Comparison of ENCODE assay signal across 12 cellular contexts in the genomic region with DNA sequence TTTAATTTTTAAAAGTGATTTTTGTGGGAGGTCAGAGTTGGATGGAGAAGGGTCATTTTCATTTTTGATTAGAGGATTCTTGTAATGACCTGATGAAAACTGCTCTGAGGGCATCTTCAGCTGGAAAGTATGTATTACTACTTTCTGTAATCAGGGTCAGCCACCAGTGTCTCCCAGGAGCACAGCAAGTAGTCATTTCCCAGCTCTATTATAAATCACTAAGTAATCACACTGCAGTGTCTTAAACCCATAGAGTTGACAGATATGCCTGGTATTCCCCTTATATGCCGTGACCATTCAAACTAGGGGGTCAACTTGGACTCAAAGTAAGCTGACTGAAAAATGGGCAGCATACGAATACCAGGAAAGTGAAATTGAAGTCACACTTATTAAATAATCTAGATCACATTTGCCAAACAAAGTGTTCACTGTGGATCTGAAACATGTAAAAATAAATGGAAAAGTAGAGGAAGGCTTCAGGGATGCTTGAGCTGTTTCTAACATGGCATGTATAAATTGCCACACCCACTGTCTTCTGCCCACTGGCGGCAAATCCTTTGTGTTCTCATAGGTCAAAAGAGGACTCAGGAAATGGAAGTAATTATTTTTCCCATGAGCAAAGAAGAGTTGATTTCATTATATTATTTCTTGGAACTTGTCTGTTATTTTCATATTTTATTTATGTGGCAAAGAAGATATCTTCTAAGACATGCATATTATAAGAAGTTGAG.
DNase-seq lines count a peak whose midpoint lies in the region; ATAC-seq and TF ChIP-seq lines count a peak whose summit lies in the region.
"Had no signal": no experiment of that assay in that cellular context is flagged by ENCODE, and none has a peak within 500 bp of the region (broad histone marks: within the 10 kb centered on the region; RNA-seq: fewer than 3 reads in every experiment).

No MANE protein-coding gene starts in this region.

- H3K36me3 ChIP-seq in right atrium auricular region: no peaks in the 10 kb centered on the region
- no peaks in the 10 kb centered on the region for H3K36me3 ChIP-seq in aorta (ENCODE audit: control insufficient read depth in 1 of 2, insufficient read depth in 2 of 2, low read length in 1 of 2)

- H3K27me3 ChIP-seq in right atrium auricular region (no peaks in the 10 kb centered on the region), aorta (ENCODE audit: control insufficient read depth in 1 of 2, insufficient read depth in 2 of 2, low read length in 1 of 2) (no peaks in the 10 kb centered on the region)
- H3K27me3 ChIP-seq: BLaER1 treated with 17β-estradiol and CSF1 and Interleukin-3, amounts not matched to agents 10 nM and 100 nM had no signal

- peak overlapping the region; percentile 37 to 49 for H3K27ac ChIP-seq in right atrium auricular region
- H3K27ac ChIP-seq in aorta (ENCODE audit: low read depth in 1 of 2, low read length in 2 of 2): no peak overlapping the region
- H3K27ac ChIP-seq: BLaER1 treated with 17β-estradiol and CSF1 and Interleukin-3, amounts not matched to agents 10 nM and 100 nM had no signal

- intact Hi-C loops in Right ventricle myocardium superior (cut with DNase I) (no loop called here), left cardiac atrium (cut with DNase I) (no loop called here), aorta (cut with DNase I) (no loop called here), Calu3 (cut with micrococcal nuclease; ENCODE audit: unreplicated experiment) (no loop called here)

- H3K4me3 ChIP-seq in right atrium auricular region: no peak overlapping the region
- no peak overlapping the region for H3K4me3 ChIP-seq in aorta (ENCODE audit: low read length in 2 of 2)
- H3K4me3 ChIP-seq: BLaER1 treated with 17β-estradiol and CSF1 and Interleukin-3, amounts not matched to agents 10 nM and 100 nM had no signal

- ATAC-seq in Right ventricle myocardium superior (ENCODE audit: poor library complexity): peak; percentile 25
- no peak for ATAC-seq in left cardiac atrium
- peak; percentile 42 for ATAC-seq in HG03571 (IDR thresholded peaks at IDR 0.05; ENCODE audit: unreplicated experiment)
- peak; percentile 49 for ATAC-seq in aorta (ENCODE audit: low FRiP score)
- ATAC-seq in HG03354 (IDR thresholded peaks at IDR 0.05; ENCODE audit: poor library complexity, severe bottlenecking, unreplicated experiment): no peak

- no peak for DNase-seq in Right ventricle myocardium superior
- DNase-seq in left cardiac atrium: no peak
- DNase-seq in right atrium auricular region (ENCODE audit: low spot score): no peak
- DNase-seq in aorta: no peak
- DNase-seq in iPS-NIHi11 (ENCODE audit: low spot score): no peak
- no peak for DNase-seq in Calu3
- DNase-seq: NCI-H2081; stimulated activated CD4-positive, alpha-beta T cell treated with anti-CD3 and anti-CD28 coated beads, Interleukin-1b, Interleukin-23, amount 100 ng/mL, for 48 hours had no signal

- no peaks in the 10 kb centered on the region for H3K27me3 Mint-ChIP-seq in Calu3 (ENCODE audit: unreplicated experiment)
- H3K27me3 Mint-ChIP-seq: activated naive CD4-positive, alpha-beta T cell treated with anti-CD3 and anti-CD28 coated beads, Interleukin-2, amount 50 U/mL, for 24 hours had no signal

- H3K9me3 Mint-ChIP-seq in Calu3 (ENCODE audit: low read depth, unreplicated experiment): peaks cover 8% of the 10 kb centered on the region
- H3K9me3 Mint-ChIP-seq: activated naive CD4-positive, alpha-beta T cell treated with anti-CD3 and anti-CD28 coated beads, Interleukin-2, amount 50 U/mL, for 24 hours had no signal

- CTCF ChIA-PET in Calu3 (lab: Charles Lee): interaction anchor here (0.6 to 2.1 kb wide), 4 partner anchors 10 to 191 kb away, joined by 3 to 5 read pairs (median 4); no protein-coding TSS in a partner anchor

- peaks cover 46% of the 10 kb centered on the region for H3K4me1 Mint-ChIP-seq in Calu3 (ENCODE audit: low read depth, unreplicated experiment)

- H3K4me3 Mint-ChIP-seq in Calu3 (ENCODE audit: low read depth, unreplicated experiment): no peak overlapping the region
- H3K4me3 Mint-ChIP-seq: activated naive CD4-positive, alpha-beta T cell treated with anti-CD3 and anti-CD28 coated beads, Interleukin-2, amount 50 U/mL, for 24 hours had no signal

- peaks cover 10% of the 10 kb centered on the region for H3K36me3 Mint-ChIP-seq in Calu3 (ENCODE audit: insufficient read depth, unreplicated experiment)

- H3K4me1 ChIP-seq in right atrium auricular region: peaks cover 0 to 54% of the 10 kb centered on the region in 2 donors
- H3K4me1 ChIP-seq in aorta (ENCODE audit: control insufficient read depth in 1 of 2, insufficient read depth in 2 of 2, low read length in 2 of 2): peaks cover 4 to 9% of the 10 kb centered on the region in 2 donors

- BruUV-seq in Calu3 (replicated peaks; lab: Mats Ljungman, UMichigan): no TSS peak

- no peaks in the 10 kb centered on the region for H3K9me3 ChIP-seq in right atrium auricular region
- no peaks in the 10 kb centered on the region for H3K9me3 ChIP-seq in aorta (ENCODE audit: control insufficient read depth, low read length)

- WGBS in aorta, 2 donors: 18 to 27% methylated on average over 3 of the region's 3 CpGs

- H3K27ac Mint-ChIP-seq in Calu3 (ENCODE audit: unreplicated experiment): no peak overlapping the region

- no peak for TF ChIP-seq CTCF in right atrium auricular region (IDR thresholded peaks at IDR 0.05)
- TF ChIP-seq CTCF in Calu3 (IDR thresholded peaks at IDR 0.05; ENCODE audit: unreplicated experiment): no peak

Comparison
In these comparisons a context has a peak if more than half of its experiments do, and no peak if none do; other contexts are left out.
1. ATAC-seq: peak in Right ventricle myocardium superior (single experiment), HG03571 (single experiment) and aorta (single experiment); none in left cardiac atrium (0 of 2) and HG03354 (single experiment).
2. H3K27ac ChIP-seq: peak in right atrium auricular region (2 of 2); none in aorta (0 of 2).